In the genomic region with DNA sequence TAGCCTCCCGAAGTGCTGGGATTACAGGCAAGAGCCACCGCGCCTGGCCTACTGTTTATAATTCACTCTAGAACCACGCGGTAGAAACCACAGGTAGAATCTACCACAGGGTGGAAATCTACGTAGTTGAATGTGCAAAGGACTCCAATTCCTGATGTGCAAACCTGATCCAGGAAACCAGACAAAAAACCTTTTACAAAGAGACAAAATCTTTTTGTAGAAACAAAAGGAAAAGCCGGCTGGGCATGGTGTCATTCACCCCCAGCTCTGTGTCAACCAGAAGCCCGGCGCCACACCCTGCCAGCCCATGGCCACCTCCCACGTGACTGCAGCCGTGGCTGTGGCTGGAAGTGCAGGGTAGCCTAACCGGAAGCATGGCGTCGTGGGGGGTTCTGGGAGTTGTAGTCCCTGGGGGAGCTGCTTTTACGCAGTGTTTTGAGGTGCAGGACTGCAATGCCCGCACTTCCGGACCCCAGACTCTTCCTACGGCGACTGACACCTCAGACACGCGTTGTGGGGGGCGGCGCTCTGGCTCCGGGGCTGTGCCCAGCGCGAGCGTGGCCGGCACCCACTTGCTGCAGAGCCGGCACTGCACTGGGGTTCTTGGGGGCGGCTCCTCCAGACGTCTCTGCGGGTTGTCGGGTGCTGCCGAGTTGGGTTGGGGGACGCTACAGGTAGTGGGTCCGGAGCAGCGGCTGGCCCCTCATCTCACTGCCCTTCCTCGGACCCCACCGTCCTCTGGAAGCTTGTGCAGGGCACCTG, we compare ENCODE assay signal across 1 cellular context.
TF ChIP-seq lines count a peak whose summit lies in the region.

No MANE protein-coding gene starts in this region.

TF ChIP-seq in GM23338, 12 proteins besides CTCF, POLR2A, EP300 and RAD21 (continued from another document):
- TF ChIP-seq ZNF462 (CRISPR knock-in tag; IDR thresholded peaks at IDR 0.05) = no peak
- peak; percentile 53; the same call in 1 of the 2 replicates for TF ChIP-seq POLR2AphosphoS5 (IDR thresholded peaks at IDR 0.05; ENCODE audit: low read depth)
- peak; percentile 39 for TF ChIP-seq CREB1 (CRISPR knock-in tag; IDR thresholded peaks at IDR 0.05; ENCODE audit: low read depth)
- no peak for TF ChIP-seq JUNB (IDR thresholded peaks at IDR 0.05; ENCODE audit: unreplicated experiment)
- no peak for TF ChIP-seq EZH2 (IDR thresholded peaks at IDR 0.05; ENCODE audit: low read depth, unreplicated experiment)
- TF ChIP-seq ZNF331 (CRISPR knock-in tag; IDR thresholded peaks at IDR 0.05; ENCODE audit: low read depth) = no peak
- TF ChIP-seq, protein P1, sequence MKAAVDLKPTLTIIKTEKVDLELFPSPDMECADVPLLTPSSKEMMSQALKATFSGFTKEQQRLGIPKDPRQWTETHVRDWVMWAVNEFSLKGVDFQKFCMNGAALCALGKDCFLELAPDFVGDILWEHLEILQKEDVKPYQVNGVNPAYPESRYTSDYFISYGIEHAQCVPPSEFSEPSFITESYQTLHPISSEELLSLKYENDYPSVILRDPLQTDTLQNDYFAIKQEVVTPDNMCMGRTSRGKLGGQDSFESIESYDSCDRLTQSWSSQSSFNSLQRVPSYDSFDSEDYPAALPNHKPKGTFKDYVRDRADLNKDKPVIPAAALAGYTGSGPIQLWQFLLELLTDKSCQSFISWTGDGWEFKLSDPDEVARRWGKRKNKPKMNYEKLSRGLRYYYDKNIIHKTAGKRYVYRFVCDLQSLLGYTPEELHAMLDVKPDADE (IDR thresholded peaks at IDR 0.05) = peak; percentile 85
